Comparison of ENCODE assay signal across 16 cellular contexts in the genomic region with DNA sequence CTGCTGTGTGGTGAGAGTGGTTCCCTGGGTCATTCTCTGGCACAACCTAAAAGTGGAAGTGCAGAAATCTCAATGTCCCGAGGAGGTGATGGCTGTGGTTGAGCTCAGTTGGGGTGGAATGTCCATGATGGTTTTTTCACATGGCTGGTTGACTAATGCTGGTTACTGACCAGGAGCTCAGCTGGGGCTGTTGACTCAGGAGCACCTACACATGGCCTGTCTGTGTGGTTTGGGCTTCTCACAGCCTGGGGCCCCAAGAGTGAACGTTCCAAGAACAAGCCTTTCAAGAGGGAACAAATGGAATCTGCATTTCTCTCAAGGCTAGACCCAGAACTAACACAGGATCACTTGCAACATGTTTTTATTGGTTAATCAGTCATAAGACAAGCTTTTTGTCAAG. TPM values are rescaled to one million over a fixed set of nuclear protein-coding genes. Genes with fewer than 3 reads are reported as not detected.
DNase-seq lines count a peak whose midpoint lies in the region; TF ChIP-seq lines count a peak whose summit lies in the region.
"Had no signal": no experiment of that assay in that cellular context is flagged by ENCODE, and none has a peak within 500 bp of the region (broad histone marks: within the 10 kb centered on the region; RNA-seq: fewer than 3 reads in every experiment).

No MANE protein-coding gene starts in this region.

- H3K4me3 ChIP-seq in astrocyte of the cerebellum (ENCODE audit: low read depth, low read length) (no peak overlapping the region), kidney epithelial cell (ENCODE audit: low read depth, low read length) (no peak overlapping the region), subcutaneous abdominal adipose tissue (ENCODE audit: low read depth in 1 of 5, low read length in 5 of 5) (no peak overlapping the region)
- H3K4me3 ChIP-seq: GM23338 had no signal

- TF ChIP-seq CTCF in HFFc6 (IDR thresholded peaks at IDR 0.05) (no peak), astrocyte of the cerebellum (IDR thresholded peaks at IDR 0.05; ENCODE audit: low read depth, low read length, missing control alignments) (no peak), kidney epithelial cell (IDR thresholded peaks at IDR 0.05; ENCODE audit: insufficient read depth, low read length, poor library complexity, severe bottlenecking) (no peak)

- H3K27ac Mint-ChIP-seq in HFFc6: peak overlapping the region; percentile 86; the same call in 1 of the 2 replicates
- H3K27ac Mint-ChIP-seq: GM23338, progenitor cell of endocrine pancreas, T-cell had no signal

- peak overlapping the region; percentile 84 for H3K27ac ChIP-seq in subcutaneous abdominal adipose tissue (ENCODE audit: low read depth, low read length)

- H3K36me3 ChIP-seq in kidney epithelial cell (ENCODE audit: control insufficient read depth, insufficient read depth, low read length) (no peaks in the 10 kb centered on the region), subcutaneous abdominal adipose tissue (ENCODE audit: control insufficient read depth in 5 of 5, insufficient read depth in 5 of 5, low read length in 5 of 5) (no peaks in the 10 kb centered on the region)

- DNase-seq in HFFc6 (peak; percentile 87), astrocyte of the cerebellum (ENCODE audit: low read depth) (peak; percentile 76), kidney epithelial cell (ENCODE audit: low read depth) (peak; percentile 59), HEK293T (ENCODE audit: extremely low spot score) (no peak), DMS 273 (lab: John Stamatoyannopoulos, UW; ENCODE audit: unreplicated experiment) (no peak)
- DNase-seq in stimulated activated CD4-positive, alpha-beta T cell treated with anti-CD3 and anti-CD28 coated beads, Interleukin-4, amount 100 ng/mL, for 24 hours: no peak
- DNase-seq: activated T-cell treated with anti-CD3 and anti-CD28 coated beads for 4 hours; CD4-positive, alpha-beta memory T cell; GDM1; NCI-H526; T-cell had no signal

- no peaks in the 10 kb centered on the region for H3K36me3 Mint-ChIP-seq in HFFc6 (ENCODE audit: low read depth)
- H3K36me3 Mint-ChIP-seq: CD4-positive, alpha-beta memory T cell; T-cell had no signal

- H3K27me3 ChIP-seq in kidney epithelial cell (ENCODE audit: control insufficient read depth, insufficient read depth, low read length) (no peaks in the 10 kb centered on the region), subcutaneous abdominal adipose tissue (ENCODE audit: control insufficient read depth in 5 of 5, insufficient read depth in 4 of 5, low read length in 5 of 5) (no peaks in the 10 kb centered on the region)

- H3K4me3 Mint-ChIP-seq in HFFc6: peak overlapping the region; percentile 55; the same call in 1 of the 2 replicates
- H3K4me3 Mint-ChIP-seq: CD4-positive, alpha-beta memory T cell; GM23338; T-cell had no signal

- POLR2A ChIA-PET in HEK293T (lab: Yijun Ruan, JAX): no interaction called here

- H3K27me3 Mint-ChIP-seq in HFFc6 (ENCODE audit: insufficient read depth): peaks cover 6% of the 10 kb centered on the region; the same call in 1 of the 2 replicates

- H3K9me3 Mint-ChIP-seq in HFFc6: peaks cover 5% of the 10 kb centered on the region; the same call in 1 of the 2 replicates
- H3K9me3 Mint-ChIP-seq: T-cell had no signal

- H3K9me3 ChIP-seq in subcutaneous abdominal adipose tissue (ENCODE audit: control insufficient read depth in 5 of 5, low read length in 5 of 5): no peaks in the 10 kb centered on the region

- H3K4me1 Mint-ChIP-seq in HFFc6 (ENCODE audit: low read depth): peaks cover 22% of the 10 kb centered on the region
- H3K4me1 Mint-ChIP-seq: CD4-positive, alpha-beta memory T cell had no signal

- in situ Hi-C loops in astrocyte of the cerebellum (cut with HindIII; ENCODE audit: low sequenced_read_pairs): no loop called here

- CTCF ChIA-PET in HEK293T (lab: Yijun Ruan, JAX): no interaction called here

- no peak overlapping the region for H3K9ac ChIP-seq in subcutaneous abdominal adipose tissue (ENCODE audit: low read length in 5 of 5)

- H3K4me1 ChIP-seq in subcutaneous abdominal adipose tissue (ENCODE audit: control insufficient read depth in 5 of 5, insufficient read depth in 5 of 5, low read length in 5 of 5): peaks cover 0 to 24% (median 18%) of the 10 kb centered on the region in 5 donors

TF ChIP-seq in HEK293T, 16 proteins besides CTCF, POLR2A, EP300 and RAD21:
- TF ChIP-seq BHLHE40 (IDR thresholded peaks at IDR 0.05; ENCODE audit: borderline replicate concordance) (no peak), HDGF (IDR thresholded peaks at IDR 0.05; ENCODE audit: borderline replicate concordance) (no peak), TARDBP (IDR thresholded peaks at IDR 0.05) (no peak), NFRKB (IDR thresholded peaks at IDR 0.05) (no peak), FOXK2 (IDR thresholded peaks at IDR 0.05) (no peak), ZNF384 (IDR thresholded peaks at IDR 0.05) (no peak), ELF4 (IDR thresholded peaks at IDR 0.05) (no peak), SP1 (IDR thresholded peaks at IDR 0.05) (no peak), LEF1 (IDR thresholded peaks at IDR 0.05; ENCODE audit: borderline replicate concordance) (no peak), SUZ12 (IDR thresholded peaks at IDR 0.05) (no peak), ARNT (IDR thresholded peaks at IDR 0.05) (no peak), L3MBTL2 (conservative IDR thresholded peaks at IDR 0.05) (no peak), FOXM1 (IDR thresholded peaks at IDR 0.05; ENCODE audit: borderline replicate concordance) (no peak), CTBP1 (IDR thresholded peaks at IDR 0.05; ENCODE audit: borderline replicate concordance) (no peak), FOXA1 (IDR thresholded peaks at IDR 0.05) (no peak)
- TF ChIP-seq, protein P1, sequence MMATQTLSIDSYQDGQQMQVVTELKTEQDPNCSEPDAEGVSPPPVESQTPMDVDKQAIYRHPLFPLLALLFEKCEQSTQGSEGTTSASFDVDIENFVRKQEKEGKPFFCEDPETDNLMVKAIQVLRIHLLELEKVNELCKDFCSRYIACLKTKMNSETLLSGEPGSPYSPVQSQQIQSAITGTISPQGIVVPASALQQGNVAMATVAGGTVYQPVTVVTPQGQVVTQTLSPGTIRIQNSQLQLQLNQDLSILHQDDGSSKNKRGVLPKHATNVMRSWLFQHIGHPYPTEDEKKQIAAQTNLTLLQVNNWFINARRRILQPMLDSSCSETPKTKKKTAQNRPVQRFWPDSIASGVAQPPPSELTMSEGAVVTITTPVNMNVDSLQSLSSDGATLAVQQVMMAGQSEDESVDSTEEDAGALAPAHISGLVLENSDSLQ (IDR thresholded peaks at IDR 0.05): no peak

RNA-seq across cellular contexts. Expression of a gene that starts 6.5 kb away (rescaled TPM):
- total RNA-seq in HFFc6 (2021; fragmentation: NEBNext Ultra II Directional; extraction: Animal tissue kit (Norgen Biotek cat#: 25700)): not detected
- total RNA-seq in kidney epithelial cell: 10.1 and 10.5 TPM in 2 replicates
- total RNA-seq: CD4-positive, alpha-beta memory T cell; dermis microvascular lymphatic vessel endothelial cell; mononuclear cell; T-cell had no signal

Comparison
In these comparisons a context has a peak if more than half of its experiments do, and no peak if none do; other contexts are left out.
1. DNase-seq: peak in HFFc6 (single experiment), astrocyte of the cerebellum (single experiment) and kidney epithelial cell (single experiment); none in stimulated activated CD4-positive, alpha-beta T cell treated with anti-CD3 and anti-CD28 coated beads, Interleukin-4, amount 100 ng/mL, for 24 hours (single experiment), HEK293T (single experiment) and DMS 273 (single experiment).
2. RNA of a gene that starts 6.5 kb away (total RNA-seq): 10.1 to 10.5 TPM in kidney epithelial cell; not detected in HFFc6; every median in the first group is over 10 times any median in the second.